In the genomic region with DNA sequence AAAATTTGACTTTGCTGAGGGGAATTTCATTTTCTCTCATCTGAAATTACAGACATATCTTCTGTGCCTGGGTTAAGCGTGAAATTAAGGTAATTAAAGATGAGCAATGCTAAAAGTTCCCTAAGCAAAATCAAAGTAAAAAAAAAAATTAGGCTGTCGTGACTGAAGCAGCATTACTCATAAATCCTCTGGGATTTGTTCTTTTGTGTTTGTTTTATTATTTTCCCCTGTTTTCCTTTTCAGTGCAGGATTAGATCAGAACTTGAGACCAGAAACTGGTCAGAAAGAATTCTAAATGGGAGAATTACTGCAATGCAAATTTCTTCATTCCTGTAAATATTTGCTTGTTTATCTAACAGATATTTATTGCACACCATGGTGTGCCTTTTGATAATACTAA, we compare ENCODE assay signal across 26 cellular contexts.
DNase-seq lines count a peak whose midpoint lies in the region; ATAC-seq, FAIRE-seq and TF ChIP-seq lines count a peak whose summit lies in the region.
"Had no signal": no experiment of that assay in that cellular context is flagged by ENCODE, and none has a peak within 500 bp of the region (broad histone marks: within the 10 kb centered on the region; RNA-seq: fewer than 3 reads in every experiment).

No MANE protein-coding gene starts in this region.

- CTCF ChIA-PET in A549 (lab: Yijun Ruan, JAX), result no interaction called here
- CTCF ChIA-PET in activated CD8-positive, alpha-beta T cell treated with anti-CD3 and anti-CD28 coated beads for 36 hours (lab: Charles Lee), result no interaction called here

- peaks cover 8% of the 10 kb centered on the region for H3K4me1 Mint-ChIP-seq in astrocyte (ENCODE audit: low read depth, unreplicated experiment)
- H3K4me1 Mint-ChIP-seq in activated CD8-positive, alpha-beta T cell treated with anti-CD3 and anti-CD28 coated beads for 36 hours (ENCODE audit: low read depth), result no peaks in the 10 kb centered on the region
- H3K4me1 Mint-ChIP-seq: activated CD4-positive, alpha-beta memory T cell treated with anti-CD3 and anti-CD28 coated beads, Interleukin-2, amount 10 ng/mL, durations not matched to agents 7 days and 5 days; CD14-positive monocyte; naive thymus-derived CD8-positive, alpha-beta T cell; T-helper 17 cell had no signal

- TF ChIP-seq EP300 in A549 (IDR thresholded peaks at IDR 0.05), result no peak

- no peak overlapping the region for H3K4me3 Mint-ChIP-seq in astrocyte (ENCODE audit: unreplicated experiment)
- H3K4me3 Mint-ChIP-seq in activated CD8-positive, alpha-beta T cell treated with anti-CD3 and anti-CD28 coated beads for 36 hours, result no peak overlapping the region
- H3K4me3 Mint-ChIP-seq: activated CD4-positive, alpha-beta memory T cell treated with anti-CD3 and anti-CD28 coated beads, Interleukin-2, amount 10 ng/mL, durations not matched to agents 7 days and 5 days; activated naive CD4-positive, alpha-beta T cell treated with anti-CD3 and anti-CD28 coated beads for 36 hours; activated T-cell treated with anti-CD3 and anti-CD28 coated beads, Interleukin-2, amount 50 U/mL, for 24 hours; naive thymus-derived CD8-positive, alpha-beta T cell; stimulated activated naive CD8-positive, alpha-beta T cell treated with anti-CD3 and anti-CD28 coated beads, Interleukin-15, Interleukin-2, amounts not matched to agents 100 ng/mL and 50 ng/mL, for 24 hours; T-helper 17 cell; type B pancreatic cell had no signal

- H3K4me1 ChIP-seq in A549 (peaks cover 18% of the 10 kb centered on the region), GM23248 (ENCODE audit: insufficient read depth) (peaks cover 21% of the 10 kb centered on the region), astrocyte (ENCODE audit: insufficient read depth, low read length) (peaks cover 11% of the 10 kb centered on the region)

- H3K4me3 ChIP-seq in A549 (no peak overlapping the region), GM23248 (peak overlapping the region; percentile 29; the same call in 1 of the 2 replicates), astrocyte (ENCODE audit: insufficient read depth, low read depth, low read length) (no peak overlapping the region), fibroblast of the aortic adventitia (ENCODE audit: low read depth, low read length) (no peak overlapping the region), lower leg skin (ENCODE audit: low read depth, poor library complexity, severe bottlenecking) (no peak overlapping the region)

- H4K20me1 ChIP-seq in GM23248 (ENCODE audit: insufficient read depth) (no peaks in the 10 kb centered on the region), astrocyte (ENCODE audit: insufficient read depth, low read length) (no peaks in the 10 kb centered on the region)

- H3K9me2 ChIP-seq in GM23248 (ENCODE audit: insufficient read depth), result 0 out of 2 replicates have a peak, but pooled peaks cover 4% of the 10 kb centered on the region

- H3K79me2 ChIP-seq in GM23248 (ENCODE audit: insufficient read depth) (no peaks in the 10 kb centered on the region), astrocyte (ENCODE audit: insufficient read depth, low read length) (no peaks in the 10 kb centered on the region)

- no peaks in the 10 kb centered on the region for H3K9me3 Mint-ChIP-seq in astrocyte (ENCODE audit: unreplicated experiment)
- no peaks in the 10 kb centered on the region for H3K9me3 Mint-ChIP-seq in activated CD8-positive, alpha-beta T cell treated with anti-CD3 and anti-CD28 coated beads for 36 hours
- H3K9me3 Mint-ChIP-seq: activated CD4-positive, alpha-beta memory T cell treated with anti-CD3 and anti-CD28 coated beads, Interleukin-2, amount 10 ng/mL, durations not matched to agents 7 days and 5 days; activated naive CD4-positive, alpha-beta T cell treated with anti-CD3 and anti-CD28 coated beads for 36 hours; activated T-cell treated with anti-CD3 and anti-CD28 coated beads, Interleukin-2, amount 50 U/mL, for 24 hours; naive thymus-derived CD8-positive, alpha-beta T cell; stimulated activated naive CD8-positive, alpha-beta T cell treated with anti-CD3 and anti-CD28 coated beads, Interleukin-15, Interleukin-2, amounts not matched to agents 100 ng/mL and 50 ng/mL, for 24 hours; type B pancreatic cell had no signal

- DNase-seq in A549 (ENCODE audit: low read depth in 1 of 2, low spot score in 1 of 2), result peak in 1 of 2 experiments; percentile 26
- DNase-seq in GM23248, result peak; percentile 80
- no peak for DNase-seq in astrocyte (ENCODE audit: low read depth)
- peak; percentile 68 for DNase-seq in fibroblast of the aortic adventitia (ENCODE audit: low read depth)
- no peak for DNase-seq in lower leg skin (ENCODE audit: low spot score in 2 of 2)
- no peak for DNase-seq in activated naive CD4-positive, alpha-beta T cell treated with Interleukin-2 at 50 U/mL for 16 hours
- no peak for DNase-seq in activated CD8-positive, alpha-beta T cell treated with anti-CD3 and anti-CD28 coated beads for 36 hours
- DNase-seq: 8988T; activated CD4-positive, alpha-beta memory T cell treated with anti-CD3 and anti-CD28 coated beads, Interleukin-2, amount 10 ng/mL, durations not matched to agents 7 days and 5 days; activated naive CD4-positive, alpha-beta T cell treated with anti-CD3 and anti-CD28 coated beads for 36 hours; activated T-cell treated with anti-CD3 and anti-CD28 coated beads, Interleukin-2, amount 50 U/mL, for 24 hours; aorta; DMS 273 treated with DMSO at 0.1 percent for 48 hours; Kasumi-1; mesendoderm; naive thymus-derived CD8-positive, alpha-beta T cell; stimulated activated CD4-positive, alpha-beta T cell treated with anti-CD3 and anti-CD28 coated beads, Interleukin-2, amount 100 ng/mL, for 24 hours; T-helper 17 cell; WERI-Rb-1 had no signal

- FAIRE-seq in A549 (lab: Jason Lieb, UNC) (no peak), astrocyte (lab: Jason Lieb, UNC) (peak; percentile 80)
- FAIRE-seq: colon, frontal cortex, HTR-8/SVneo had no signal

- H3K27ac ChIP-seq in A549 (peak overlapping the region; percentile 44 to 59), GM23248 (peak overlapping the region; percentile 28), astrocyte (ENCODE audit: low read depth, low read length) (peak overlapping the region; percentile 25)
- H3K27ac ChIP-seq: WERI-Rb-1 had no signal

- 22% methylated on average over 2 of the region's 2 CpGs for WGBS in A549 (ENCODE audit: missing lambda C conversion rate)
- 2 to 11% methylated on average over 2 of the region's 2 CpGs for WGBS in GM23248 (ENCODE audit: low coverage in 1 of 2, low lambda C conversion rate in 2 of 2, missing lambda C conversion rate in 2 of 2), 2 experiments
- 32 to 42% methylated on average over 2 of the region's 2 CpGs for WGBS in lower leg skin, 2 donors

- TF ChIP-seq RAD21 in A549 (conservative IDR thresholded peaks at IDR 0.05 in 1 of 2, IDR thresholded peaks at IDR 0.05 in 1 of 2), result no peak

- TF ChIP-seq POLR2A in A549 (IDR thresholded peaks at IDR 0.05; ENCODE audit: low read length) (no peak), lower leg skin (IDR thresholded peaks at IDR 0.05) (no peak)

- H3K9ac ChIP-seq in GM23248 (peak overlapping the region; percentile 4; the same call in 1 of the 2 replicates), astrocyte (ENCODE audit: low read length) (peak overlapping the region; percentile 26)

- H3K9me3 ChIP-seq in A549, result no peaks in the 10 kb centered on the region
- no peaks in the 10 kb centered on the region for H3K9me3 ChIP-seq in GM23248 (ENCODE audit: low read depth)
- H3K9me3 ChIP-seq in astrocyte (ENCODE audit: insufficient read depth, low read depth, low read length), result no peaks in the 10 kb centered on the region

- no peaks in the 10 kb centered on the region for H3K36me3 Mint-ChIP-seq in astrocyte (ENCODE audit: low read depth, unreplicated experiment)
- no peaks in the 10 kb centered on the region for H3K36me3 Mint-ChIP-seq in activated CD8-positive, alpha-beta T cell treated with anti-CD3 and anti-CD28 coated beads for 36 hours (ENCODE audit: low read depth)
- H3K36me3 Mint-ChIP-seq: CD14-positive monocyte; naive thymus-derived CD8-positive, alpha-beta T cell; type B pancreatic cell had no signal

- POLR2A ChIA-PET in A549 (lab: Yijun Ruan, JAX), result no interaction called here
- POLR2A ChIA-PET in activated CD8-positive, alpha-beta T cell treated with anti-CD3 and anti-CD28 coated beads for 36 hours (lab: Charles Lee), result no interaction called here

- H3K4me2 ChIP-seq in A549 (peak overlapping the region; percentile 57), GM23248 (ENCODE audit: unreplicated experiment) (peak overlapping the region; percentile 60), astrocyte (ENCODE audit: low read length) (peak overlapping the region; percentile 24)

- peaks cover 15% of the 10 kb centered on the region for H3F3A ChIP-seq in GM23248 (ENCODE audit: insufficient read depth)

- H3K27me3 ChIP-seq in GM23248 (replicated peaks; ENCODE audit: insufficient read depth) (no peaks in the 10 kb centered on the region), astrocyte (ENCODE audit: insufficient read depth, low read length) (no peaks in the 10 kb centered on the region)

- H3K36me3 ChIP-seq in GM23248 (ENCODE audit: low read depth) (no peaks in the 10 kb centered on the region), astrocyte (ENCODE audit: insufficient read depth, low read length) (no peaks in the 10 kb centered on the region)
- H3K36me3 ChIP-seq: WERI-Rb-1 had no signal

- in situ Hi-C loops in GM23248 (cut with MboI), result no loop called here

- TF ChIP-seq CTCF in A549 (IDR thresholded peaks at IDR 0.05) (no peak), astrocyte (IDR thresholded peaks at IDR 0.05; ENCODE audit: insufficient read depth, low read depth, low read length) (no peak), fibroblast of the aortic adventitia (IDR thresholded peaks at IDR 0.05; ENCODE audit: insufficient read depth, low read length) (no peak), lower leg skin (IDR thresholded peaks at IDR 0.05) (no peak)
- TF ChIP-seq CTCF in activated CD8-positive, alpha-beta T cell treated with anti-CD3 and anti-CD28 coated beads for 36 hours (IDR thresholded peaks at IDR 0.05), result no peak

- no peak overlapping the region for H3K27ac Mint-ChIP-seq in astrocyte (ENCODE audit: unreplicated experiment)
- no peak overlapping the region for H3K27ac Mint-ChIP-seq in activated CD8-positive, alpha-beta T cell treated with anti-CD3 and anti-CD28 coated beads for 36 hours
- H3K27ac Mint-ChIP-seq: activated CD4-positive, alpha-beta memory T cell treated with anti-CD3 and anti-CD28 coated beads, Interleukin-2, amount 10 ng/mL, durations not matched to agents 7 days and 5 days; activated naive CD4-positive, alpha-beta T cell treated with anti-CD3 and anti-CD28 coated beads for 36 hours; activated T-cell treated with anti-CD3 and anti-CD28 coated beads, Interleukin-2, amount 50 U/mL, for 24 hours; CD14-positive monocyte; naive thymus-derived CD8-positive, alpha-beta T cell; stimulated activated naive CD8-positive, alpha-beta T cell treated with anti-CD3 and anti-CD28 coated beads, Interleukin-15, Interleukin-2, amounts not matched to agents 100 ng/mL and 50 ng/mL, for 24 hours; T-helper 17 cell; type B pancreatic cell had no signal

- intact Hi-C loops in lower leg skin (cut with DNase I; ENCODE audit: low total_unique reads), result no loop called here
- intact Hi-C loops in activated CD8-positive, alpha-beta T cell treated with anti-CD3 and anti-CD28 coated beads for 36 hours (cut with micrococcal nuclease), result no loop called here

- peaks cover 2% of the 10 kb centered on the region for H3K27me3 Mint-ChIP-seq in astrocyte (ENCODE audit: low read depth, unreplicated experiment)
- H3K27me3 Mint-ChIP-seq in activated CD8-positive, alpha-beta T cell treated with anti-CD3 and anti-CD28 coated beads for 36 hours, result peaks cover 9% of the 10 kb centered on the region

- ATAC-seq in A549, result peak in 1 of 2 experiments; percentile 53; a peak in 3 of 6 replicates
- ATAC-seq in HG03457 (IDR thresholded peaks at IDR 0.05; ENCODE audit: unreplicated experiment), result no peak
- no peak for ATAC-seq in activated CD8-positive, alpha-beta T cell treated with anti-CD3 and anti-CD28 coated beads for 36 hours
- ATAC-seq: naive thymus-derived CD8-positive, alpha-beta T cell; T-helper 17 cell had no signal

- H2AFZ ChIP-seq in GM23248 (peak overlapping the region; percentile 30), astrocyte (ENCODE audit: low read depth, low read length) (no peak overlapping the region)

Comparison
In these comparisons a context has a peak if more than half of its experiments do, and no peak if none do; other contexts are left out.
1. DNase-seq: peak in GM23248 (single experiment) and fibroblast of the aortic adventitia (single experiment); none in astrocyte (single experiment), lower leg skin (0 of 2), activated naive CD4-positive, alpha-beta T cell treated with Interleukin-2 at 50 U/mL for 16 hours (single experiment) and activated CD8-positive, alpha-beta T cell treated with anti-CD3 and anti-CD28 coated beads for 36 hours (single experiment).
2. Peak in every context shown above with its lines, with median percentiles within 50 percentile points of each other: H3K27ac ChIP-seq and H3K4me2 ChIP-seq.